Comparison of ENCODE assay signal across 3 cellular contexts in the genomic region with DNA sequence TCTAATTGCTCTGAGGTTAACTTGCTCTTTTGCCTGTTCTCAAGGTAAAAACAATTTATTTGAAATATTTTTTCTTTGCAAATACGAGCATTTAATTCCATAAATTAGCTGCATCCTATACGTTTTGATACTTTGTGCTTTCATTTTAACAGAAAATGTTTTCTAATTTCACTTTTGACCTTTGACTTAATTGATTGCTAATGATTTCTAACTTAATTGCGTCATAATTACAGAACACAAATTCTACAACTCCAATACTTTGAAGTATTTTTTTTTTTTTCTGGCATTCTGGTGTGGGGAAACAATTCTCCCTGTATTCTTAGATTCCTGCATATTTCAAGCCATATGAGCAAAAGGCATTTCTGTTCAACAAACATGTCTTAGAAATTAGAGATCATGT.
TF ChIP-seq lines count a peak whose summit lies in the region.

No MANE protein-coding gene starts in this region.

TF ChIP-seq in HepG2, 621 proteins besides CTCF, POLR2A, EP300 and RAD21:
- TF ChIP-seq ATF7 (IDR thresholded peaks at IDR 0.05) = peak; percentile 71
- no peak for TF ChIP-seq ATF7 (CRISPR knock-in tag; IDR thresholded peaks at IDR 0.05)
- no peak for TF ChIP-seq ARNT2 (CRISPR knock-in tag; IDR thresholded peaks at IDR 0.05; ENCODE audit: low read depth)
- no peak for TF ChIP-seq KDM3A (CRISPR knock-in tag; IDR thresholded peaks at IDR 0.05; ENCODE audit: low read depth)
- TF ChIP-seq ZNF879 (CRISPR knock-in tag; IDR thresholded peaks at IDR 0.05) = no peak

TF ChIP-seq in HEK293, 187 proteins besides CTCF, POLR2A, EP300 and RAD21:
- TF ChIP-seq PRDM1 (tag by site-specific recombination; IDR thresholded peaks at IDR 0.05) (peak; percentile 18; the same call in 1 of the 2 replicates), ZFHX2 (tag by site-specific recombination; conservative IDR thresholded peaks at IDR 0.05) (no peak), ZNF843 (tag by site-specific recombination; IDR thresholded peaks at IDR 0.05) (no peak), ZNF398 (tag by site-specific recombination; IDR thresholded peaks at IDR 0.05) (no peak)
TF ChIP-seq in HEK293: peak in this region for 1.

TF ChIP-seq in IMR-90, 13 proteins besides CTCF, POLR2A, EP300 and RAD21:
- TF ChIP-seq CEBPB (IDR thresholded peaks at IDR 0.05; ENCODE audit: low read depth, low read length) (0 out of 2 replicates have a peak, but pooled peaks have one; percentile 5), SMC3 (IDR thresholded peaks at IDR 0.05; ENCODE audit: low read depth, low read length) (no peak), NFE2L2 (IDR thresholded peaks at IDR 0.05; ENCODE audit: low read depth, low read length) (no peak), RFX5 (IDR thresholded peaks at IDR 0.05; ENCODE audit: low read depth, low read length) (no peak), MAZ (IDR thresholded peaks at IDR 0.05; ENCODE audit: borderline replicate concordance, low read depth, low read length) (no peak), MXI1 (IDR thresholded peaks at IDR 0.05; ENCODE audit: borderline replicate concordance, low read depth, low read length) (no peak), FOS (IDR thresholded peaks at IDR 0.05; ENCODE audit: low read depth, low read length) (no peak)
TF ChIP-seq in IMR-90: peak in this region for 1.
